In the genomic region with DNA sequence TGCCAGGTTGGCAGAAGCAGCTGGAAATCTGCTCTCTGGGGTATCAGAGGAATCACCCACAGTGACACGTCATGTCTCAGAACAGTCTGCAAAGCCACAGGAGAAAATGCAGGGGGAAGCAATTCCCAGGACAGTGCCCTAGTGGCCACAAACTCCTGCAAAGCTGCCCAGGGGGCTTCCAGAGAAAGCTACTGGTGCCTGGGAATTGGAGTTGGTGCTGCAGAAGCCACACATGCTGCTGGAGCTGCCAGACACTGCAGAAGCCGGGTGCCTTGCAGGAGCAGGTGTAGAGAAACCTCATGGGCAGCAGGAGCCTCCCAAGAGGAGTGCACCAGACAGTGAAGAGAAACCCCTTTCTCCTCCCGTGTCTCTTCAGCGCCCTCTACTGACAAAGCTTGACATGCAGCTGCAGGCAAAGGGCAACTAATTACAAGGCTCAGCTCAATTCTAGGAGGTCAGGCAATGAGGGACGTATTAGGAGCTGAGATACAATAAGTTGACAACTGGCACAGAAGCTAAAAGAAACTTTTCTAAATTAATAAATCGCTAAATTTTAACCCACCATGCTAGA, we compare ENCODE assay signal across 9 cellular contexts.
DNase-seq lines count a peak whose midpoint lies in the region; ATAC-seq and TF ChIP-seq lines count a peak whose summit lies in the region.
"Had no signal": no experiment of that assay in that cellular context is flagged by ENCODE, and none has a peak within 500 bp of the region (broad histone marks: within the 10 kb centered on the region; RNA-seq: fewer than 3 reads in every experiment).

No MANE protein-coding gene starts in this region.

- TF ChIP-seq CTCF in GM20000 (IDR thresholded peaks at IDR 0.05; ENCODE audit: extremely low read depth, missing control alignments): peak; percentile 25

- DNase-seq in D341Med (ENCODE audit: low spot score): peak; percentile 46
- no peak for DNase-seq in GM20000 (ENCODE audit: low spot score)
- DNase-seq in RPMI8226: peak; percentile 91
- peak; percentile 13 for DNase-seq in glomerular visceral epithelial cell (ENCODE audit: extremely low spot score)
- DNase-seq in C1 segment of cervical spinal cord (lab: John Stamatoyannopoulos, UW): no peak
- DNase-seq: naive thymus-derived CD8-positive, alpha-beta T cell had no signal

- no peak for ATAC-seq in GM19452 (IDR thresholded peaks at IDR 0.05; ENCODE audit: unreplicated experiment)
- no peak for ATAC-seq in GM21717 (IDR thresholded peaks at IDR 0.05; ENCODE audit: unreplicated experiment)
- no peak for ATAC-seq in GM18520 (IDR thresholded peaks at IDR 0.05; ENCODE audit: unreplicated experiment)
- ATAC-seq: naive thymus-derived CD8-positive, alpha-beta T cell had no signal

Comparison
In these comparisons a context has a peak if more than half of its experiments do, and no peak if none do; other contexts are left out.
1. DNase-seq: peak in D341Med (single experiment), RPMI8226 (single experiment) and glomerular visceral epithelial cell (single experiment); none in GM20000 (single experiment) and C1 segment of cervical spinal cord (0 of 14).